Comparison of ENCODE assay signal across 26 cellular contexts in the genomic region with DNA sequence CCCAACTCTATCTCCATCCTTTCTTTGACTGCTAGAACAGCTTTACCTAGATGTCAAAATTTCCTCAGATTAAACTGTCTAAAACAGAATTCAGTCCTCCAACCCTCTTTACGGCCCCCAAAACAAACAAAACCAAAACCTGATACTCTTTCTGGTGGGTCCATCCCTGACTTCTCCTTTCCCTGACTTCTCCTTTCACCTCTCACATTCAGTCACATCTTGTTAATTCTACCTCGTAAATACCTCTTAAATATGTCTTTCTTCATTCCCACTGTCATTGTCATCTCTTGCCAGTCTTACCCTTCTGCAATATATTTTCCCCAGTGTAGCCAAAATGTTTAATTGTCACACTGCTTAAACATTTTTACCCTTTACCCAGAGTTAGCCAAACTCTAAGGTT. TPM values are rescaled to one million over a fixed set of nuclear protein-coding genes. Genes with fewer than 3 reads are reported as not detected.
DNase-seq lines count a peak whose midpoint lies in the region; ATAC-seq, FAIRE-seq and TF ChIP-seq lines count a peak whose summit lies in the region.
"Had no signal": no experiment of that assay in that cellular context is flagged by ENCODE, and none has a peak within 500 bp of the region (broad histone marks: within the 10 kb centered on the region; RNA-seq: fewer than 3 reads in every experiment).

No MANE protein-coding gene starts in this region.

- FAIRE-seq in GM12891 (lab: Jason Lieb, UNC), result peak; percentile 66
- FAIRE-seq: GM18507, HepG2 had no signal

- no peak overlapping the region for H3K4me3 ChIP-seq in transverse colon
- H3K4me3 ChIP-seq: Peyer's patch, SK-N-MC had no signal

- in situ Hi-C loops in transverse colon (cut with MboI; ENCODE audit: low pct_ligation_motif_present in 1 of 4, low pct_unique_long_range_greater_than_20kb in 1 of 4, low sequenced_read_pairs in 3 of 4), result no loop called here

- peaks cover 0 to 2% (median 0%) of the 10 kb centered on the region in 5 experiments for H3K9me3 Mint-ChIP-seq in brain
- no peaks in the 10 kb centered on the region for H3K9me3 Mint-ChIP-seq in stimulated activated naive B cell treated with anti-CD40 and anti-IgM and Interleukin-4, amounts not matched to agents 10 μg/mL and 1 μg/mL and 100 μg/mL, for 72 hours

- 65 to 76% methylated on average over 2 of the region's 2 CpGs for WGBS in transverse colon (ENCODE audit: low coverage in 1 of 2), 2 donors

- H3K27me3 ChIP-seq in transverse colon, result peaks cover 84% of the 10 kb centered on the region
- H3K27me3 ChIP-seq: BE2C, Peyer's patch had no signal

- H3K4me1 Mint-ChIP-seq in brain, result peaks cover 52% of the 10 kb centered on the region
- H3K4me1 Mint-ChIP-seq in stimulated activated naive B cell treated with anti-CD40 and anti-IgM and Interleukin-4, amounts not matched to agents 10 μg/mL and 1 μg/mL and 100 μg/mL, for 72 hours, result peaks cover 16 to 17% of the 10 kb centered on the region in 2 donors

- TF ChIP-seq POLR2A in GM12891 (IDR thresholded peaks at IDR 0.05; ENCODE audit: low read depth, low read length) (no peak), transverse colon (IDR thresholded peaks at IDR 0.05) (no peak)

- H3K36me3 Mint-ChIP-seq in brain, result peaks cover 22% of the 10 kb centered on the region
- H3K36me3 Mint-ChIP-seq in stimulated activated naive B cell treated with anti-CD40 and anti-IgM and Interleukin-4, amounts not matched to agents 10 μg/mL and 1 μg/mL and 100 μg/mL, for 72 hours, result peaks cover 2 to 5% of the 10 kb centered on the region in 2 donors

- no peak for TF ChIP-seq EP300 in transverse colon (IDR thresholded peaks at IDR 0.05; ENCODE audit: low read depth)

- H3K4me3 Mint-ChIP-seq in brain, result peak overlapping the region; percentile 8 to 50 (median 42)
- H3K4me3 Mint-ChIP-seq in stimulated activated naive B cell treated with anti-CD40 and anti-IgM and Interleukin-4, amounts not matched to agents 10 μg/mL and 1 μg/mL and 100 μg/mL, for 72 hours, result no peak overlapping the region
- H3K4me3 Mint-ChIP-seq: CD8-positive, alpha-beta memory T cell had no signal

- H3K9me3 ChIP-seq in transverse colon, result no peaks in the 10 kb centered on the region
- H3K9me3 ChIP-seq: BE2C, Peyer's patch had no signal

- ATAC-seq in stimulated activated naive B cell treated with anti-CD40 and anti-IgM and Interleukin-4, amounts not matched to agents 10 μg/mL and 1 μg/mL and 100 μg/mL, for 72 hours (replicated peaks), result peak; percentile 16 to 43
- no peak for ATAC-seq in HG02571 (IDR thresholded peaks at IDR 0.05; ENCODE audit: unreplicated experiment)
- ATAC-seq: HCT116, HepG2 had no signal

- no peak overlapping the region for H3K27ac ChIP-seq in transverse colon
- H3K27ac ChIP-seq: Peyer's patch, SK-N-MC had no signal

- intact Hi-C loops in transverse colon (cut with DNase I; ENCODE audit: low total_unique reads), result no loop called here

- H3K27ac Mint-ChIP-seq in brain, result peak overlapping the region in 1 of 5 experiments; percentile 0
- no peak overlapping the region for H3K27ac Mint-ChIP-seq in stimulated activated naive B cell treated with anti-CD40 and anti-IgM and Interleukin-4, amounts not matched to agents 10 μg/mL and 1 μg/mL and 100 μg/mL, for 72 hours
- H3K27ac Mint-ChIP-seq: CD14-positive monocyte; CD8-positive, alpha-beta memory T cell had no signal

- TF ChIP-seq CTCF in brain (conservative IDR thresholded peaks at IDR 0.05), result no peak
- TF ChIP-seq CTCF in transverse colon (IDR thresholded peaks at IDR 0.05), result no peak

- DNase-seq in GM12891 (ENCODE audit: insufficient read length, low spot score) (no peak), MV-4-11 (lab: John Stamatoyannopoulos, UW) (peak; percentile 4), transverse colon (no peak), NCI-H748 (lab: John Stamatoyannopoulos, UW; ENCODE audit: unreplicated experiment) (no peak)
- no peak for DNase-seq in stimulated activated naive B cell treated with anti-CD40 and anti-IgM and Interleukin-4, amounts not matched to agents 10 μg/mL and 1 μg/mL and 100 μg/mL, for 72 hours
- DNase-seq: CD8-positive, alpha-beta memory T cell; DMS79; GF-D8; Kasumi-1; NCI-H1092; NCI-H1417 treated with DMSO at 0.1 percent for 48 hours; NCI-H1694 treated with DMSO at 0.1 percent for 48 hours; NCI-H2081; NCI-H345; NCI-H510A treated with DMSO at 0.1 percent for 48 hours; NCI-H748 treated with DMSO at 0.1 percent for 48 hours; Peyer's patch; SIG-M5 had no signal

- peaks cover 6% of the 10 kb centered on the region for H3K27me3 Mint-ChIP-seq in brain
- peaks cover 36 to 40% of the 10 kb centered on the region in 2 donors for H3K27me3 Mint-ChIP-seq in stimulated activated naive B cell treated with anti-CD40 and anti-IgM and Interleukin-4, amounts not matched to agents 10 μg/mL and 1 μg/mL and 100 μg/mL, for 72 hours

- no peaks in the 10 kb centered on the region for H3K36me3 ChIP-seq in transverse colon
- H3K36me3 ChIP-seq: BE2C, Peyer's patch had no signal

- H3K4me1 ChIP-seq in transverse colon, result peaks cover 0 to 18% (median 18%) of the 10 kb centered on the region in 4 donors
- H3K4me1 ChIP-seq: BE2C had no signal

TF ChIP-seq in GM12891, 5 proteins besides CTCF, POLR2A, EP300 and RAD21:
- TF ChIP-seq SPI1 (IDR thresholded peaks at IDR 0.05; ENCODE audit: low read depth, low read length), result peak; percentile 57
- no peak for TF ChIP-seq POU2F2 (IDR thresholded peaks at IDR 0.05; ENCODE audit: low read depth, low read length)

RNA-seq across cellular contexts. Expression of gene PPM1E, which starts 4.6 kb away (rescaled TPM):
- polyA plus RNA-seq in GM12891 (2012; ENCODE audit: low read depth, missing spikeins), result 0.06 TPM
- 15.2 TPM for polyA plus RNA-seq in brain (ENCODE audit: insufficient read depth, low read depth, low replicate concordance)
- under 1 TPM in 1 of 4 donors, not detected in 3; 0.14 TPM for total RNA-seq in transverse colon
- total RNA-seq: CD8-positive, alpha-beta memory T cell; HepG2 had no signal
- polyA plus RNA-seq: CD14-positive monocyte had no signal

Comparison
In these comparisons a context has a peak if more than half of its experiments do, and no peak if none do; other contexts are left out.
1. H3K4me3 Mint-ChIP-seq: peak in brain (5 of 5); none in stimulated activated naive B cell treated with anti-CD40 and anti-IgM and Interleukin-4, amounts not matched to agents 10 μg/mL and 1 μg/mL and 100 μg/mL, for 72 hours (0 of 2).